In the genomic region with DNA sequence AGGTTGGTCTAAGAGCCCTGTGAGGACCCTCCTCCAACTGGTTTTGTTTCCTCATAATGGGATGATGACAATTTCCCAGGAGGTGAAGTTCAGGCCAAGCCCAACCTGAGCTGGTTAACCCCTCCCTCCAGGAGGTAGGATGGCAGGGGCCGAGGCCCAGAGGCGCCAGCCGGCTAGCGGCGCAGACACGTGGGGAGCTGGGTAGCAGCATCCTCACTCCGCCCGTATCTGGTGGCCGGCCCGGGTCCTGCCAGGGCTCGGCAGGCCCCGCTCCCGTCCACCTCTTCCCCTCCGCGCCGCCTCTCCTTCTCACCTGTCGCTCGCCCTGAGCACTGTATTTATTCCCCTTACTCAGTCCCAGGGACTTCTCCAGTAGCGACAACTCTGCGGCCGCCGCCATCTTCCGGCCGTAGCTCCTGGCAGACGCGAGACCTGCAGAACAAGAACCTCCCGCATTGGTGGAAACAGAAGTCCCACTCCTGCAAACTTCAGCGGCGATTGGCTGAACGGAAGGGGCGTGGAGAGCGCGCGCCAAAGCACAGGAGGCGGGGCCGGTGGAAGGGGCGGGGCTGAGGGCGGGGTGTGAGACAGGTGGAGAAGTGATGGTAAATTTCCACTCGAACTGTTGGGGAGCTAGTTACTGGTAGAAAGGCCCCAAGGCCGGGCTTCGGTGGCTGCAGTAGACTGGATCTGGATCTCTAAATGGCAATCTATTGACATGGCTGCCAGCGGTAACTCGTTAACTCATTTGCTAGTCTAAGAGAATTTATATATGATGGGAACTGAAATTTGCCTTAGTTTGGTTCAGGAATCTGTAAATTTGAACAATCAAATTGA, we compare ENCODE assay signal across 8 cellular contexts. TPM values are rescaled to one million over a fixed set of nuclear protein-coding genes. Genes with fewer than 3 reads are reported as not detected.
DNase-seq lines count a peak whose midpoint lies in the region; TF ChIP-seq lines count a peak whose summit lies in the region.

A gene (minus strand): TSS at position 427 of the 837 bp plus-strand sequence. CDS start 27 bp downstream, at position 400.

- TF ChIP-seq CTCF in GM20000 (IDR thresholded peaks at IDR 0.05; ENCODE audit: extremely low read depth, missing control alignments) = no peak

- DNase-seq in COLO668 (lab: John Stamatoyannopoulos, UW; ENCODE audit: unreplicated experiment) (peak; percentile 90), GM20000 (ENCODE audit: low spot score) (peak; percentile 93), HS-5 (ENCODE audit: low read depth) (peak; percentile 80), NK-92 (lab: John Stamatoyannopoulos, UW; ENCODE audit: unreplicated experiment) (peak; percentile 78), lung microvascular endothelial cell (ENCODE audit: low read depth in 2 of 2) (peak; percentile 95 to 97)
- peak; percentile 95 to 98 for DNase-seq in activated CD8-positive, alpha-beta memory T cell treated with anti-CD3 and anti-CD28 coated beads for 1 hour (ENCODE audit: extremely low read depth in 1 of 2, low read depth in 1 of 2)
- peak; percentile 97 for DNase-seq in effector CD8-positive, alpha-beta T cell (lab: John Stamatoyannopoulos, UW)
- peak; percentile 97 to 99 (median 99) for DNase-seq in stimulated activated CD4-positive, alpha-beta T cell treated with anti-CD3 and anti-CD28 coated beads, TNF-alpha, amount 100 ng/mL, for 4 hours (ENCODE audit: low read depth in 3 of 3)

RNA-seq across cellular contexts. Expression of the gene that starts here (rescaled TPM):
- 23.4 and 27.9 TPM in 2 replicates for total RNA-seq in lung microvascular endothelial cell

Comparison
In these comparisons a context has a peak if more than half of its experiments do, and no peak if none do; other contexts are left out.
1. Peak in every context shown above with its lines: DNase-seq.